In genomic region chr12:104369708-104370107, GRCh38 we compare ENCODE assay signal across 28 cellular contexts.
"Had no signal": no experiment of that assay in that cellular context is flagged by ENCODE, and none has a peak within 500 bp of the region (broad histone marks: within the 10 kb centered on the region; RNA-seq: fewer than 3 reads in every experiment).

No MANE protein-coding gene starts in this region.

- DNase-seq: natural killer cell; occipital lobe; ovary; posterior cingulate gyrus; retina; right cardiac atrium; sigmoid colon; small intestine; stimulated activated CD4-positive, alpha-beta T cell treated with anti-CD3 and anti-CD28 coated beads, Interleukin-15, amount 100 ng/mL, for 24 hours; stimulated activated CD4-positive, alpha-beta T cell treated with anti-CD3 and anti-CD28 coated beads, Interleukin-2, amount 100 ng/mL, for 24 hours; stimulated activated CD4-positive, alpha-beta T cell treated with anti-CD3 and anti-CD28 coated beads, Interleukin-2, amount 100 ng/mL, for 48 hours; stimulated activated CD4-positive, alpha-beta T cell treated with anti-CD3 and anti-CD28 coated beads, Interleukin-4, amount 100 ng/mL, for 24 hours; stimulated activated naive B cell treated with anti-CD40 and anti-IgM and Interleukin-4, amounts not matched to agents 10 μg/mL and 1 μg/mL and 100 μg/mL, for 72 hours; stimulated activated naive CD4-positive, alpha-beta T cell treated with Interleukin-2 at 50 U/mL for 16 hours; stomach; thyroid gland; upper lobe of left lung had no signal

- H3K9ac ChIP-seq: neural progenitor cell, parathyroid adenoma had no signal

- H3K4me3 Mint-ChIP-seq: natural killer cell; nephron; neural progenitor cell; stimulated activated effector memory CD8-positive, alpha-beta T cell treated with anti-CD3 and anti-CD28 coated beads, Interleukin-12 subunit alpha, Interleukin-12 subunit beta, amount 100 ng/mL, for 72 hours; stimulated activated naive B cell treated with anti-CD40 and anti-IgM and Interleukin-4, amounts not matched to agents 10 μg/mL and 1 μg/mL and 100 μg/mL, for 72 hours; stimulated activated naive CD8-positive, alpha-beta T cell treated with anti-CD3 and anti-CD28 coated beads, Interleukin-15, Interleukin-2, amounts not matched to agents 100 ng/mL and 50 ng/mL, for 24 hours had no signal

- H3K36me3 Mint-ChIP-seq: natural killer cell; stimulated activated effector memory CD8-positive, alpha-beta T cell treated with anti-CD3 and anti-CD28 coated beads, Interleukin-12 subunit alpha, Interleukin-12 subunit beta, amount 100 ng/mL, for 72 hours had no signal

- H3K27me3 Mint-ChIP-seq: stimulated activated naive B cell treated with anti-CD40 and anti-IgM and Interleukin-4, amounts not matched to agents 10 μg/mL and 1 μg/mL and 100 μg/mL, for 72 hours; stimulated activated naive CD8-positive, alpha-beta T cell treated with anti-CD3 and anti-CD28 coated beads, Interleukin-15, Interleukin-2, amounts not matched to agents 100 ng/mL and 50 ng/mL, for 24 hours had no signal

- H3K27ac ChIP-seq: neural progenitor cell, ovary, parathyroid adenoma, right lobe of liver, sigmoid colon, stomach, thoracic aorta, thyroid gland, tibial nerve, upper lobe of left lung, vagina had no signal

- H3K79me2 ChIP-seq: parathyroid adenoma had no signal

- H3K36me3 ChIP-seq: neural progenitor cell, ovary, right lobe of liver, sigmoid colon, stomach, thoracic aorta, thyroid gland, tibial nerve, upper lobe of left lung, vagina had no signal

- FAIRE-seq: small intestine, urothelium cell line had no signal

- H3K4me1 Mint-ChIP-seq: nephron had no signal

- H3K9me3 Mint-ChIP-seq: stimulated activated effector memory CD8-positive, alpha-beta T cell treated with anti-CD3 and anti-CD28 coated beads, Interleukin-12 subunit alpha, Interleukin-12 subunit beta, amount 100 ng/mL, for 72 hours had no signal

- H3K4me3 ChIP-seq: neural progenitor cell, ovary, right lobe of liver, sigmoid colon, stomach, thoracic aorta, thyroid gland, tibial nerve, upper lobe of left lung, vagina had no signal

- ATAC-seq: natural killer cell; right cardiac atrium; right lobe of liver; stimulated activated effector memory CD8-positive, alpha-beta T cell treated with anti-CD3 and anti-CD28 coated beads, Interleukin-12 subunit alpha, Interleukin-12 subunit beta, amount 100 ng/mL, for 72 hours; stimulated activated naive B cell treated with anti-CD40 and anti-IgM and Interleukin-4, amounts not matched to agents 10 μg/mL and 1 μg/mL and 100 μg/mL, for 72 hours had no signal

- H3K27me3 ChIP-seq: neural progenitor cell, ovary, right lobe of liver, sigmoid colon, stomach, thyroid gland, tibial nerve, upper lobe of left lung, vagina had no signal

- H3K4me2 ChIP-seq: neural progenitor cell had no signal

- H3K9me3 ChIP-seq: ovary, thyroid gland, vagina had no signal

- H2AFZ ChIP-seq: neural progenitor cell, parathyroid adenoma had no signal

- H3K27ac Mint-ChIP-seq: natural killer cell; nephron; neural progenitor cell; progenitor cell of endocrine pancreas; stimulated activated effector memory CD8-positive, alpha-beta T cell treated with anti-CD3 and anti-CD28 coated beads, Interleukin-12 subunit alpha, Interleukin-12 subunit beta, amount 100 ng/mL, for 72 hours; stimulated activated naive B cell treated with anti-CD40 and anti-IgM and Interleukin-4, amounts not matched to agents 10 μg/mL and 1 μg/mL and 100 μg/mL, for 72 hours; stimulated activated naive CD8-positive, alpha-beta T cell treated with anti-CD3 and anti-CD28 coated beads, Interleukin-15, Interleukin-2, amounts not matched to agents 100 ng/mL and 50 ng/mL, for 24 hours had no signal

- H3K4me1 ChIP-seq: parathyroid adenoma, right lobe of liver, thyroid gland, tibial nerve, upper lobe of left lung, vagina had no signal
